In genomic region chr1:16895241-16895601, GRCh38 we compare ENCODE assay signal across 8 cellular contexts. TPM values are rescaled to one million over a fixed set of nuclear protein-coding genes. Genes with fewer than 3 reads are reported as not detected.
DNase-seq lines count a peak whose midpoint lies in the region; TF ChIP-seq lines count a peak whose summit lies in the region.
"Not testable (repeated sequence)": the region's sequence is repeated elsewhere in the genome, so short reads cannot be mapped to it uniquely, and the experiment has no call there.

No MANE protein-coding gene starts in this region.

- H3K9ac ChIP-seq in HUES6 (ENCODE audit: low read length): not testable (repeated sequence)
- peak overlapping the region; percentile 25 to 48 for H3K9ac ChIP-seq in duodenal mucosa (ENCODE audit: low read depth in 1 of 2, low read length in 2 of 2)

- peak overlapping the region; percentile 82 for H3K4me3 Mint-ChIP-seq in activated naive CD4-positive, alpha-beta T cell treated with anti-CD3 and anti-CD28 coated beads, Interleukin-2, amount 50 U/mL, for 24 hours
- peak overlapping the region; percentile 88 for H3K4me3 Mint-ChIP-seq in neural crest cell

- peaks cover 37% of the 10 kb centered on the region for H3K4me1 Mint-ChIP-seq in activated naive CD4-positive, alpha-beta T cell treated with anti-CD3 and anti-CD28 coated beads, Interleukin-2, amount 50 U/mL, for 24 hours
- peaks cover 32% of the 10 kb centered on the region for H3K4me1 Mint-ChIP-seq in neural crest cell

- H3K36me3 ChIP-seq in BJ (ENCODE audit: control insufficient read depth, insufficient read depth, low read length); HUES6 (ENCODE audit: control insufficient read depth, insufficient read depth, low read length); SJCRH30; duodenal mucosa (ENCODE audit: control insufficient read depth in 1 of 2, insufficient read depth in 2 of 2, low read length in 2 of 2); hepatocyte (replicated peaks; ENCODE audit: insufficient read depth, low read depth): not testable (repeated sequence)

- peak overlapping the region; percentile 99 for H3K27ac Mint-ChIP-seq in activated naive CD4-positive, alpha-beta T cell treated with anti-CD3 and anti-CD28 coated beads, Interleukin-2, amount 50 U/mL, for 24 hours
- H3K27ac Mint-ChIP-seq in neural crest cell (ENCODE audit: unreplicated experiment): peak overlapping the region; percentile 100

- H3K9me3 ChIP-seq in HUES6 (ENCODE audit: control insufficient read depth, insufficient read depth, low read depth, low read length); SJCRH30 (replicated peaks); duodenal mucosa (ENCODE audit: control insufficient read depth in 1 of 2, low read length in 2 of 2); hepatocyte (ENCODE audit: low read depth): not testable (repeated sequence)

- not testable (repeated sequence) for H3K27me3 ChIP-seq in BJ (ENCODE audit: control insufficient read depth, insufficient read depth, low read length); HUES6 (ENCODE audit: control insufficient read depth, insufficient read depth, low read length); SJCRH30; duodenal mucosa (ENCODE audit: control insufficient read depth in 1 of 2, insufficient read depth in 2 of 2, low read length in 2 of 2); hepatocyte

- H4K20me1 ChIP-seq in hepatocyte (ENCODE audit: insufficient read depth, poor library complexity, severe bottlenecking): not testable (repeated sequence)

- peak overlapping the region; percentile 72 for H3K4me2 ChIP-seq in hepatocyte

- POLR2A ChIA-PET in BJ (lab: Charles Lee): not testable (repeated sequence)

- not testable (repeated sequence) for H2AFZ ChIP-seq in hepatocyte

- H3K36me3 Mint-ChIP-seq in activated naive CD4-positive, alpha-beta T cell treated with anti-CD3 and anti-CD28 coated beads, Interleukin-2, amount 50 U/mL, for 24 hours; neural crest cell (ENCODE audit: low read depth): not testable (repeated sequence)

- not testable (repeated sequence) for H3K27me3 Mint-ChIP-seq in activated naive CD4-positive, alpha-beta T cell treated with anti-CD3 and anti-CD28 coated beads, Interleukin-2, amount 50 U/mL, for 24 hours
- peaks cover 12% of the 10 kb centered on the region for H3K27me3 Mint-ChIP-seq in neural crest cell (ENCODE audit: low read depth)

- H3K27ac ChIP-seq in HUES6 (ENCODE audit: low read depth, low read length): not testable (repeated sequence)
- H3K27ac ChIP-seq in SJCRH30 (peak overlapping the region; percentile 92), duodenal mucosa (ENCODE audit: low read depth, low read length) (peak overlapping the region; percentile 90), hepatocyte (peak overlapping the region; percentile 93), substantia nigra (ENCODE audit: low read depth, low read length, poor library complexity, severe bottlenecking) (peak overlapping the region; percentile 91)

- not testable (repeated sequence) for DNase-seq in BJ (ENCODE audit: low read depth); SJCRH30; hepatocyte (ENCODE audit: low spot score); neural crest cell (ENCODE audit: low read depth, low spot score); substantia nigra (lab: John Stamatoyannopoulos, UW)

- CTCF ChIA-PET in BJ (lab: Yijun Ruan, JAX): not testable (repeated sequence)

- peak overlapping the region; percentile 25 for H3K4me3 ChIP-seq in BJ (ENCODE audit: low read depth, low read length)
- peak overlapping the region; percentile 46 for H3K4me3 ChIP-seq in HUES6 (ENCODE audit: low read depth, low read length)
- peak overlapping the region; percentile 60 for H3K4me3 ChIP-seq in SJCRH30
- peak overlapping the region; percentile 43 to 58 for H3K4me3 ChIP-seq in duodenal mucosa (ENCODE audit: low read depth in 1 of 2, low read length in 2 of 2)
- peak overlapping the region; percentile 27 for H3K4me3 ChIP-seq in hepatocyte

- 20% methylated on average over 4 of the region's 6 CpGs for WGBS in hepatocyte (ENCODE audit: low lambda C conversion rate, missing lambda C conversion rate)

- not testable (repeated sequence) for H3K79me2 ChIP-seq in hepatocyte

- not testable (repeated sequence) for H3K9me3 Mint-ChIP-seq in activated naive CD4-positive, alpha-beta T cell treated with anti-CD3 and anti-CD28 coated beads, Interleukin-2, amount 50 U/mL, for 24 hours; neural crest cell

- H3K9me2 ChIP-seq in hepatocyte (replicated peaks; ENCODE audit: insufficient read depth): not testable (repeated sequence)

- H3K4me1 ChIP-seq in HUES6 (ENCODE audit: control insufficient read depth, insufficient read depth, low read length); SJCRH30; duodenal mucosa (ENCODE audit: control insufficient read depth in 1 of 2, insufficient read depth in 2 of 2, low read length in 2 of 2); hepatocyte (ENCODE audit: insufficient read depth): not testable (repeated sequence)

- TF ChIP-seq CTCF in BJ (IDR thresholded peaks at IDR 0.05; ENCODE audit: insufficient read depth, low read depth, low read length); hepatocyte (IDR thresholded peaks at IDR 0.05; ENCODE audit: poor library complexity); neural crest cell (conservative IDR thresholded peaks at IDR 0.05): not testable (repeated sequence)

RNA-seq across cellular contexts. Expression of gene RNU1-2, which starts 0.6 kb away (rescaled TPM):
- polyA plus RNA-seq in BJ (2011; rRNA removed) (not detected in 2 replicates), hepatocyte (not detected in 2 replicates)
- 55,674 and 68,724 TPM in 2 replicates for polyA minus RNA-seq in BJ (2011; rRNA and poly(A)+ RNA removed)
- under 0.01 TPM in 2 replicates for total RNA-seq in SJCRH30 (2014; rRNA removed; shearing (Covaris generic))
- total RNA-seq in hepatocyte (under 0.01 TPM in 2 replicates), neural crest cell (2,478 and 3,042 TPM in 2 replicates)

RNA-seq across cellular contexts. Expression of gene CROCC, which starts 26.5 kb away (rescaled TPM):
- polyA plus RNA-seq in BJ (2011; rRNA removed) (7.2 and 12.1 TPM in 2 replicates), hepatocyte (23.0 and 23.6 TPM in 2 replicates)
- polyA minus RNA-seq in BJ (2011; rRNA and poly(A)+ RNA removed): 4.6 and 5.9 TPM in 2 replicates
- total RNA-seq in SJCRH30 (2014; rRNA removed; shearing (Covaris generic)): 12.6 and 19.4 TPM in 2 replicates
- total RNA-seq in hepatocyte (21.9 and 22.2 TPM in 2 replicates), neural crest cell (52.6 and 54.1 TPM in 2 replicates)

Comparison
In these comparisons a context has a peak if more than half of its experiments do, and no peak if none do; other contexts are left out.
1. RNA of gene RNU1-2, which starts 0.6 kb away (total RNA-seq): 2,478 to 3,042 TPM in neural crest cell; under 0.01 TPM in SJCRH30 and under 0.01 TPM in hepatocyte; every median in the first group is over 1,000 times any median in the second.
2. Peak in every context shown above with its lines, with median percentiles within 50 percentile points of each other: H3K4me3 ChIP-seq.